ENCODE assay signal across 8 cellular contexts in genomic region chr2:23404426-23404825, GRCh38. TPM values are rescaled to one million over a fixed set of nuclear protein-coding genes. Genes with fewer than 3 reads are reported as not detected.
DNase-seq lines count a peak whose midpoint lies in the region; ATAC-seq and TF ChIP-seq lines count a peak whose summit lies in the region.

No MANE protein-coding gene starts in this region.

- peak overlapping the region; percentile 63 for H3K4me2 ChIP-seq in skeletal muscle satellite cell (ENCODE audit: low read length)

- peak; percentile 19 for TF ChIP-seq CTCF in MCF 10A (IDR thresholded peaks at IDR 0.05; ENCODE audit: unreplicated experiment)
- no peak for TF ChIP-seq CTCF in breast epithelium (IDR thresholded peaks at IDR 0.05)
- TF ChIP-seq CTCF in WERI-Rb-1 (IDR thresholded peaks at IDR 0.05; ENCODE audit: low read depth, low read length), result peak; percentile 18; the same call in 1 of the 2 replicates
- peak; percentile 33 for TF ChIP-seq CTCF in left ventricle myocardium inferior (IDR thresholded peaks at IDR 0.05; ENCODE audit: borderline replicate concordance)

- no peaks in the 10 kb centered on the region for H3K9me3 Mint-ChIP-seq in MCF 10A (ENCODE audit: unreplicated experiment)

- H3K4me1 Mint-ChIP-seq in MCF 10A (ENCODE audit: insufficient read depth, unreplicated experiment), result peaks cover 23% of the 10 kb centered on the region

- peaks cover 6% of the 10 kb centered on the region for H3K36me3 Mint-ChIP-seq in MCF 10A (ENCODE audit: insufficient read depth, unreplicated experiment)

- H3K4me1 ChIP-seq in breast epithelium (no peaks in the 10 kb centered on the region), left ventricle myocardium inferior (peaks cover 12% of the 10 kb centered on the region), skeletal muscle satellite cell (ENCODE audit: control insufficient read depth, insufficient read depth, low read length) (peaks cover 18% of the 10 kb centered on the region)

- BruUV-seq in MCF 10A (replicated peaks; lab: Mats Ljungman, UMichigan), result no TSS peak

- H3K4me3 ChIP-seq in breast epithelium, result no peak overlapping the region
- H3K4me3 ChIP-seq in WERI-Rb-1 (ENCODE audit: low read depth, low read length), result no peak overlapping the region
- H3K4me3 ChIP-seq in left ventricle myocardium inferior, result peak overlapping the region; percentile 10
- no peak overlapping the region for H3K4me3 ChIP-seq in skeletal muscle satellite cell (ENCODE audit: low read length)

- H3K9ac ChIP-seq in skeletal muscle satellite cell (ENCODE audit: low read depth, low read length), result peak overlapping the region; percentile 27

- CTCF ChIA-PET in MCF 10A (lab: Yijun Ruan, JAX), result interaction anchor here (0.6 to 1.3 kb wide), 7 partner anchors 10 to 1347 kb away, joined by 3 to 5 read pairs (median 3); no protein-coding TSS in a partner anchor

- H3K27ac Mint-ChIP-seq in MCF 10A (ENCODE audit: low read depth, unreplicated experiment), result no peak overlapping the region

- H3K27me3 Mint-ChIP-seq in MCF 10A (ENCODE audit: insufficient read depth, unreplicated experiment), result no peaks in the 10 kb centered on the region

- no peak for TF ChIP-seq POLR2A in breast epithelium (IDR thresholded peaks at IDR 0.05)

- H3K9me3 ChIP-seq in breast epithelium, result no peaks in the 10 kb centered on the region
- no peaks in the 10 kb centered on the region for H3K9me3 ChIP-seq in WERI-Rb-1 (ENCODE audit: severe bottlenecking)
- no peaks in the 10 kb centered on the region for H3K9me3 ChIP-seq in left ventricle myocardium inferior (replicated peaks)
- H3K9me3 ChIP-seq in skeletal muscle satellite cell (replicated peaks; ENCODE audit: low read length), result no peaks in the 10 kb centered on the region

- no peak overlapping the region for H3K27ac ChIP-seq in breast epithelium
- H3K27ac ChIP-seq in WERI-Rb-1, result peak overlapping the region; percentile 0; the same call in 1 of the 2 replicates
- no peak overlapping the region for H3K27ac ChIP-seq in left ventricle myocardium inferior (replicated peaks)

- POLR2A ChIA-PET in MCF 10A (lab: Yijun Ruan, JAX), result interaction anchor here (0.6 to 2.0 kb wide), 5 partner anchors 12 to 672 kb away, joined by 3 to 7 read pairs (median 3); partner anchors contain the start of genes KLHL29 and SF3B6

- DNase-seq in MCF 10A (ENCODE audit: unreplicated experiment) (peak; percentile 64), breast epithelium (ENCODE audit: low spot score in 2 of 2) (no peak), NCI-H1694 (lab: John Stamatoyannopoulos, UW) (peak; percentile 58), WERI-Rb-1 (peak; percentile 59), left ventricle myocardium inferior (no peak), D341Med (ENCODE audit: low spot score) (no peak)

- H3K4me3 Mint-ChIP-seq in MCF 10A (ENCODE audit: unreplicated experiment), result peak overlapping the region; percentile 38

- peak; percentile 41 for ATAC-seq in HG02870 (IDR thresholded peaks at IDR 0.05; ENCODE audit: unreplicated experiment)

- intact Hi-C loops in MCF 10A (cut with micrococcal nuclease), result no loop called here
- intact Hi-C loops in breast epithelium (cut with DNase I; ENCODE audit: low total_unique reads), result no loop called here
- intact Hi-C loops in left ventricle myocardium inferior (cut with micrococcal nuclease), result no loop called here

- no peaks in the 10 kb centered on the region for H3K27me3 ChIP-seq in breast epithelium
- no peaks in the 10 kb centered on the region for H3K27me3 ChIP-seq in WERI-Rb-1 (ENCODE audit: insufficient read depth, low read depth, severe bottlenecking)
- H3K27me3 ChIP-seq in left ventricle myocardium inferior (ENCODE audit: low read depth), result peaks cover 41% of the 10 kb centered on the region
- no peaks in the 10 kb centered on the region for H3K27me3 ChIP-seq in skeletal muscle satellite cell (ENCODE audit: control insufficient read depth, insufficient read depth, low read length)

- H3K36me3 ChIP-seq in breast epithelium (no peaks in the 10 kb centered on the region), WERI-Rb-1 (no peaks in the 10 kb centered on the region), left ventricle myocardium inferior (no peaks in the 10 kb centered on the region), skeletal muscle satellite cell (ENCODE audit: insufficient read depth, low read length) (no peaks in the 10 kb centered on the region)

RNA-seq across cellular contexts. Expression of gene KLHL29, which starts 19.4 kb away (rescaled TPM):
- total RNA-seq in MCF 10A (2022), result 36.3 and 43.1 TPM in 2 replicates
- total RNA-seq in breast epithelium, result 10 to 100 TPM in 2 of 3 donors, 1 to 10 TPM in 1; 4.5 to 20.9 (median 14.7) TPM
- 1.1 TPM for total RNA-seq in left ventricle myocardium inferior
- 7.6 and 12.7 TPM in 2 replicates for total RNA-seq in skeletal muscle satellite cell (2012; rRNA removed)

Comparison
In these comparisons a context has a peak if more than half of its experiments do, and no peak if none do; other contexts are left out.
1. DNase-seq: peak in MCF 10A (single experiment), NCI-H1694 (single experiment) and WERI-Rb-1 (single experiment); none in breast epithelium (0 of 2), left ventricle myocardium inferior (single experiment) and D341Med (single experiment).
2. CTCF ChIP-seq: peak in MCF 10A (single experiment), WERI-Rb-1 (single experiment) and left ventricle myocardium inferior (single experiment); none in breast epithelium (0 of 3).